1 cellular context compared by ENCODE assay signal in genomic region chr9:18006591-18006990, GRCh38.
TF ChIP-seq lines count a peak whose summit lies in the region.

No MANE protein-coding gene starts in this region.

TF ChIP-seq in H1, 55 proteins besides CTCF, POLR2A, EP300 and RAD21 (continued from another document):
- no peak for TF ChIP-seq CHD7 (IDR thresholded peaks at IDR 0.05; ENCODE audit: insufficient replicate concordance, low read length)
- no peak for TF ChIP-seq MAFK (IDR thresholded peaks at IDR 0.05; ENCODE audit: low read depth, low read length)
- TF ChIP-seq BRCA1 (IDR thresholded peaks at IDR 0.05; ENCODE audit: low read depth, low read length): no peak
TF ChIP-seq in H1: peak in this region for 0.
